ENCODE assay signal across 9 cellular contexts in genomic region chr13:22017226-22017625, GRCh38.
DNase-seq lines count a peak whose midpoint lies in the region; ATAC-seq lines count a peak whose summit lies in the region.
"Had no signal": no experiment of that assay in that cellular context is flagged by ENCODE, and none has a peak within 500 bp of the region (broad histone marks: within the 10 kb centered on the region; RNA-seq: fewer than 3 reads in every experiment).

No MANE protein-coding gene starts in this region.

- peaks cover 6 to 8% of the 10 kb centered on the region in 2 donors for H3K4me1 Mint-ChIP-seq in immature natural killer cell

- H3K9me3 Mint-ChIP-seq in immature natural killer cell, result no peaks in the 10 kb centered on the region

- ATAC-seq in GM18909 (IDR thresholded peaks at IDR 0.05; ENCODE audit: poor library complexity, unreplicated experiment), result peak; percentile 99
- ATAC-seq in GM21723 (IDR thresholded peaks at IDR 0.05; ENCODE audit: unreplicated experiment), result peak; percentile 94
- ATAC-seq in HG03457 (IDR thresholded peaks at IDR 0.05; ENCODE audit: unreplicated experiment), result peak; percentile 89

- DNase-seq in immature natural killer cell, result peak in 1 of 3 donors; percentile 11
- no peak for DNase-seq in C1 segment of cervical spinal cord (lab: John Stamatoyannopoulos, UW)
- DNase-seq in stimulated activated naive CD4-positive, alpha-beta T cell (lab: John Stamatoyannopoulos, UW), result no peak
- no peak for DNase-seq in GM19240 (ENCODE audit: insufficient read length, low spot score)
- DNase-seq: NCI-H524, T1000 had no signal

- no peaks in the 10 kb centered on the region for H3K36me3 Mint-ChIP-seq in immature natural killer cell

- H3K4me3 Mint-ChIP-seq in immature natural killer cell, result no peak overlapping the region

- H3K27ac Mint-ChIP-seq in immature natural killer cell, result peak overlapping the region; percentile 1 to 32 (median 18)

- no peaks in the 10 kb centered on the region for H3K27me3 Mint-ChIP-seq in immature natural killer cell (ENCODE audit: low read depth in 3 of 3)
